Comparison of ENCODE assay signal across 22 cellular contexts in genomic region chr2:171800639-171801038, GRCh38.
"Had no signal": no experiment of that assay in that cellular context is flagged by ENCODE, and none has a peak within 500 bp of the region (broad histone marks: within the 10 kb centered on the region; RNA-seq: fewer than 3 reads in every experiment).

No MANE protein-coding gene starts in this region.

- H3K9ac ChIP-seq: parathyroid adenoma had no signal

- H3K27me3 Mint-ChIP-seq: memory B cell; stimulated activated naive CD8-positive, alpha-beta T cell treated with anti-CD3 and anti-CD28 coated beads, Interleukin-15, amount 100 ng/mL, for 72 hours had no signal

- ATAC-seq: natural killer cell; right lobe of liver; stimulated activated naive CD8-positive, alpha-beta T cell treated with anti-CD3 and anti-CD28 coated beads, Interleukin-15, amount 100 ng/mL, for 72 hours had no signal

- H3K27me3 ChIP-seq: colonic mucosa, esophagus muscularis mucosa, right lobe of liver, thyroid gland, vagina had no signal

- H3K4me3 Mint-ChIP-seq: memory B cell; natural killer cell; stimulated activated naive CD8-positive, alpha-beta T cell treated with anti-CD3 and anti-CD28 coated beads, Interleukin-15, amount 100 ng/mL, for 72 hours had no signal

- H3K9me3 ChIP-seq: colonic mucosa, esophagus muscularis mucosa, right lobe of liver, thyroid gland, vagina had no signal

- H2AFZ ChIP-seq: parathyroid adenoma had no signal

- H3K27ac ChIP-seq: colonic mucosa, esophagus muscularis mucosa, parathyroid adenoma, right lobe of liver, thyroid gland, vagina had no signal

- H3K4me1 Mint-ChIP-seq: memory B cell had no signal

- H3K27ac Mint-ChIP-seq: memory B cell; natural killer cell; progenitor cell of endocrine pancreas; stimulated activated naive CD8-positive, alpha-beta T cell treated with anti-CD3 and anti-CD28 coated beads, Interleukin-15, amount 100 ng/mL, for 72 hours had no signal

- DNase-seq: colonic mucosa; dermis blood vessel endothelial cell; effector memory CD4-positive, alpha-beta T cell; head of caudate nucleus; natural killer cell; occipital lobe; right lobe of liver; small intestine; stimulated activated CD4-positive, alpha-beta T cell treated with anti-CD3 and anti-CD28 coated beads, Interleukin-15, amount 100 ng/mL, for 24 hours; stimulated activated CD4-positive, alpha-beta T cell treated with anti-CD3 and anti-CD28 coated beads, Interleukin-2, amount 100 ng/mL, for 48 hours; stimulated activated naive CD4-positive, alpha-beta T cell; stimulated activated naive CD8-positive, alpha-beta T cell treated with anti-CD3 and anti-CD28 coated beads, Interleukin-15, amount 100 ng/mL, for 72 hours; thyroid gland; trophoblast cell had no signal

- H3K4me1 ChIP-seq: colonic mucosa, esophagus muscularis mucosa, parathyroid adenoma, thyroid gland, vagina had no signal

- H3K79me2 ChIP-seq: parathyroid adenoma had no signal

- FAIRE-seq: endothelial cell of umbilical vein, keratinocyte, small intestine had no signal

- H3K9me3 Mint-ChIP-seq: memory B cell; natural killer cell; stimulated activated naive CD8-positive, alpha-beta T cell treated with anti-CD3 and anti-CD28 coated beads, Interleukin-15, amount 100 ng/mL, for 72 hours had no signal

- H3K36me3 ChIP-seq: colonic mucosa, right lobe of liver had no signal

- H3K36me3 Mint-ChIP-seq: natural killer cell had no signal

- H3K4me3 ChIP-seq: colonic mucosa, esophagus muscularis mucosa, lung, right lobe of liver, thyroid gland, vagina had no signal
